Comparison of ENCODE assay signal across 15 cellular contexts in genomic region chr4:57607616-57608150, GRCh38.
A peak's percentile ranks its signal among the peaks of the same experiment; 100 is the strongest.
DNase-seq lines count a peak whose midpoint lies in the region; ATAC-seq, FAIRE-seq and TF ChIP-seq lines count a peak whose summit lies in the region.
"Had no signal": no experiment of that assay in that cellular context is flagged by ENCODE, and none has a peak within 500 bp of the region (broad histone marks: within the 10 kb centered on the region; RNA-seq: fewer than 3 reads in every experiment).

No MANE protein-coding gene starts in this region.

- H3K9me3 Mint-ChIP-seq in CD8-positive, alpha-beta T cell, result no peaks in the 10 kb centered on the region
- H3K9me3 Mint-ChIP-seq in CD8-positive, alpha-beta memory T cell, result peaks cover 2 to 6% (median 4%) of the 10 kb centered on the region in 5 donors

- H3K27me3 Mint-ChIP-seq in CD8-positive, alpha-beta T cell (ENCODE audit: low read depth), result no peaks in the 10 kb centered on the region
- peaks cover 0 to 1% of the 10 kb centered on the region in 2 donors for H3K27me3 Mint-ChIP-seq in CD8-positive, alpha-beta memory T cell

- FAIRE-seq in bronchial epithelial cell (lab: Jason Lieb, UNC), result no peak

- H3K27ac ChIP-seq in heart right ventricle, result no peak overlapping the region
- H3K27ac ChIP-seq in CD8-positive, alpha-beta T cell (ENCODE audit: low read depth, low read length), result no peak overlapping the region
- no peak overlapping the region for H3K27ac ChIP-seq in CD8-positive, alpha-beta memory T cell (ENCODE audit: low read depth, low read length)

- no peak overlapping the region for H3K27ac Mint-ChIP-seq in CD8-positive, alpha-beta T cell
- no peak overlapping the region for H3K27ac Mint-ChIP-seq in CD8-positive, alpha-beta memory T cell

- H3K4me3 ChIP-seq in bronchial epithelial cell (ENCODE audit: low read depth, low read length) (no peak overlapping the region), heart right ventricle (no peak overlapping the region)
- H3K4me3 ChIP-seq in CD8-positive, alpha-beta T cell (ENCODE audit: low read depth, low read length), result no peak overlapping the region
- no peak overlapping the region for H3K4me3 ChIP-seq in CD8-positive, alpha-beta memory T cell (ENCODE audit: low read length)

- 77 to 87% methylated on average over 4 of the region's 4 CpGs for WGBS in heart right ventricle, 2 donors

- no peaks in the 10 kb centered on the region for H3K36me3 Mint-ChIP-seq in CD8-positive, alpha-beta T cell
- H3K36me3 Mint-ChIP-seq in CD8-positive, alpha-beta memory T cell, result no peaks in the 10 kb centered on the region

- DNase-seq in ELF-1 (ENCODE audit: low read depth, low spot score) (peak; percentile 53), bronchial epithelial cell (ENCODE audit: low read depth) (peak; percentile 3), kidney tubule cell (ENCODE audit: low spot score) (peak; percentile 60), renal cortical epithelial cell (ENCODE audit: low read depth) (peak; percentile 25), heart right ventricle (no peak)
- DNase-seq in CD8-positive, alpha-beta T cell, result no peak
- no peak for DNase-seq in CD8-positive, alpha-beta memory T cell
- DNase-seq: DMS153, H7, NCI-H1092, NCI-H146, NCI-H2081, NCI-H510A treated with DMSO at 0.1 percent for 48 hours had no signal

- H3K4me1 ChIP-seq in heart right ventricle, result no peaks in the 10 kb centered on the region
- H3K4me1 ChIP-seq in CD8-positive, alpha-beta T cell (ENCODE audit: insufficient read depth, low read length), result no peaks in the 10 kb centered on the region
- no peaks in the 10 kb centered on the region for H3K4me1 ChIP-seq in CD8-positive, alpha-beta memory T cell (ENCODE audit: insufficient read depth, low read length)

- H3K9me3 ChIP-seq in heart right ventricle, result no peaks in the 10 kb centered on the region
- no peaks in the 10 kb centered on the region for H3K9me3 ChIP-seq in CD8-positive, alpha-beta T cell (ENCODE audit: low read length)
- no peaks in the 10 kb centered on the region for H3K9me3 ChIP-seq in CD8-positive, alpha-beta memory T cell (ENCODE audit: low read length)

- ATAC-seq in HG02623 (IDR thresholded peaks at IDR 0.05; ENCODE audit: unreplicated experiment) (no peak), heart right ventricle (no peak)
- no peak for ATAC-seq in CD8-positive, alpha-beta T cell
- ATAC-seq: Panc1 had no signal

- CTCF ChIA-PET in CD8-positive, alpha-beta T cell (lab: Charles Lee), result no interaction called here
- CTCF ChIA-PET in CD8-positive, alpha-beta memory T cell (lab: Charles Lee), result no interaction called here

- POLR2A ChIA-PET in CD8-positive, alpha-beta T cell (lab: Charles Lee), result no interaction called here
- POLR2A ChIA-PET in CD8-positive, alpha-beta memory T cell (lab: Charles Lee), result no interaction called here

- intact Hi-C loops in heart right ventricle (cut with DNase I), result no loop called here
- intact Hi-C loops in CD8-positive, alpha-beta T cell (cut with DNase I, micrococcal nuclease), result no loop called here

- H3K4me1 Mint-ChIP-seq in CD8-positive, alpha-beta T cell (ENCODE audit: low read depth), result no peaks in the 10 kb centered on the region
- no peaks in the 10 kb centered on the region for H3K4me1 Mint-ChIP-seq in CD8-positive, alpha-beta memory T cell

- H3K4me3 Mint-ChIP-seq in CD8-positive, alpha-beta T cell, result no peak overlapping the region
- H3K4me3 Mint-ChIP-seq in CD8-positive, alpha-beta memory T cell, result no peak overlapping the region

- H3K36me3 ChIP-seq in bronchial epithelial cell (ENCODE audit: control insufficient read depth, insufficient read depth, low read length) (no peaks in the 10 kb centered on the region), heart right ventricle (no peaks in the 10 kb centered on the region)
- no peaks in the 10 kb centered on the region for H3K36me3 ChIP-seq in CD8-positive, alpha-beta T cell (ENCODE audit: insufficient read depth, low read length)
- H3K36me3 ChIP-seq in CD8-positive, alpha-beta memory T cell (ENCODE audit: insufficient read depth, low read length), result no peaks in the 10 kb centered on the region

- H3K27me3 ChIP-seq in bronchial epithelial cell (ENCODE audit: control insufficient read depth, insufficient read depth, low read length), result no peaks in the 10 kb centered on the region
- H3K27me3 ChIP-seq in heart right ventricle, result peaks cover 0 to 3% (median 0%) of the 10 kb centered on the region in 7 donors
- H3K27me3 ChIP-seq in CD8-positive, alpha-beta T cell (ENCODE audit: insufficient read depth, low read length), result no peaks in the 10 kb centered on the region
- H3K27me3 ChIP-seq in CD8-positive, alpha-beta memory T cell (ENCODE audit: insufficient read depth, low read length, poor library complexity, severe bottlenecking), result no peaks in the 10 kb centered on the region

- TF ChIP-seq CTCF in bronchial epithelial cell (IDR thresholded peaks at IDR 0.05; ENCODE audit: insufficient read depth, low read length, severe bottlenecking), result no peak
- no peak for TF ChIP-seq CTCF in heart right ventricle (IDR thresholded peaks at IDR 0.05)
- no peak for TF ChIP-seq CTCF in CD8-positive, alpha-beta T cell (IDR thresholded peaks at IDR 0.05)

Comparison
In these comparisons a context has a peak if more than half of its experiments do, and no peak if none do; other contexts are left out.
1. DNase-seq: peak in ELF-1 (single experiment), bronchial epithelial cell (single experiment), kidney tubule cell (single experiment) and renal cortical epithelial cell (single experiment); none in heart right ventricle (0 of 2), CD8-positive, alpha-beta T cell (0 of 7) and CD8-positive, alpha-beta memory T cell (0 of 5).